In genomic region chr12:27851311-27851710, GRCh38 we compare ENCODE assay signal across 39 cellular contexts.
"Had no signal": no experiment of that assay in that cellular context is flagged by ENCODE, and none has a peak within 500 bp of the region (broad histone marks: within the 10 kb centered on the region; RNA-seq: fewer than 3 reads in every experiment).

No MANE protein-coding gene starts in this region.

- H3K27ac Mint-ChIP-seq: activated naive CD4-positive, alpha-beta T cell treated with anti-CD3 and anti-CD28 coated beads for 36 hours; activated naive CD4-positive, alpha-beta T cell treated with anti-CD3 and anti-CD28 coated beads, Interleukin-2, amount 10 ng/mL, durations not matched to agents 7 days and 5 days; activated naive CD4-positive, alpha-beta T cell treated with anti-CD3 and anti-CD28 coated beads, Interleukin-2, amount 50 U/mL, for 24 hours; activated naive CD4-positive, alpha-beta T cell treated with anti-CD3 and anti-CD28 coated beads, Interleukin-2, amount 50 U/mL, for 72 hours; activated naive CD8-positive, alpha-beta T cell; activated naive CD8-positive, alpha-beta T cell treated with anti-CD3 and anti-CD28 coated beads for 36 hours; activated naive CD8-positive, alpha-beta T cell treated with anti-CD3 and anti-CD28 coated beads, Interleukin-2, amount 10 ng/mL, durations not matched to agents 7 days and 5 days; activated naive CD8-positive, alpha-beta T cell treated with anti-CD3 and anti-CD28 coated beads, Interleukin-2, amount 50 U/mL, for 24 hours; activated T-cell treated with anti-CD3 and anti-CD28 coated beads, Interleukin-2, amount 50 U/mL, for 24 hours; activated T-cell treated with anti-CD3 and anti-CD28 coated beads, Interleukin-2, amount 50 U/mL, for 72 hours; activated T-helper 1 cell treated with anti-CD3 and anti-CD28 coated beads, Interleukin-12 subunit alpha, Interleukin-12 subunit beta, Interleukin-2, Interleukin-4 antibody, amounts not matched to agents 30 ng/mL and 10 ng/mL and 1 ng/mL, durations not matched to agents 14 hours and 24 hours and 36 hours; activated T-helper 17 cell treated with anti-CD3 and anti-CD28 coated beads, Interleukin-2, amount 50 U/mL, for 72 hours; activated T-helper 2 cell treated with anti-CD3 and anti-CD28 coated beads, Interferon-gamma antibody, Interleukin-2, Interleukin-4, amounts not matched to agents 10 μg/mL and 5 μg/mL and 100 μg/mL, durations not matched to agents 14 hours and 24 hours and 36 hours; brain had no signal

- H3K4me3 ChIP-seq: adrenal gland, ascending aorta, body of pancreas, breast epithelium, cardiac muscle cell had no signal

- H3K36me3 ChIP-seq: adrenal gland, ascending aorta, brain microvascular endothelial cell, breast epithelium, cardiac muscle cell had no signal

- FAIRE-seq: astrocyte, bronchial epithelial cell had no signal

- H3K36me3 Mint-ChIP-seq: activated naive CD4-positive, alpha-beta T cell treated with anti-CD3 and anti-CD28 coated beads, Interleukin-2, amount 10 ng/mL, durations not matched to agents 7 days and 5 days; brain had no signal

- H3K27me3 ChIP-seq: adrenal gland, ascending aorta, body of pancreas, brain microvascular endothelial cell, breast epithelium, cardiac muscle cell had no signal

- H3K9me3 Mint-ChIP-seq: activated T-helper 17 cell treated with anti-CD3 and anti-CD28 coated beads, Interleukin-2, amount 50 U/mL, for 72 hours had no signal

- H3K27ac ChIP-seq: adrenal gland, ascending aorta, body of pancreas, brain microvascular endothelial cell, breast epithelium, cardiac muscle cell had no signal

- DNase-seq: activated effector memory CD4-positive, alpha-beta T cell treated with anti-CD3 and anti-CD28 coated beads, Interleukin-2, amount 50 U/mL, for 16 hours; activated effector memory CD4-positive, alpha-beta T cell treated with Interleukin-2 at 50 U/mL for 16 hours; activated gamma-delta T cell; activated gamma-delta T cell treated with Interleukin-2 at 50 U/mL for 16 hours; activated naive CD4-positive, alpha-beta T cell; activated naive CD4-positive, alpha-beta T cell treated with anti-CD3 and anti-CD28 coated beads for 36 hours; activated naive CD4-positive, alpha-beta T cell treated with anti-CD3 and anti-CD28 coated beads, Interleukin-2, amount 10 ng/mL, durations not matched to agents 7 days and 5 days; activated naive CD4-positive, alpha-beta T cell treated with anti-CD3 and anti-CD28 coated beads, Interleukin-2, amount 50 U/mL, for 16 hours; activated naive CD4-positive, alpha-beta T cell treated with Interleukin-2 at 50 U/mL for 16 hours; activated naive CD8-positive, alpha-beta T cell treated with anti-CD3 and anti-CD28 coated beads for 36 hours; activated naive CD8-positive, alpha-beta T cell treated with anti-CD3 and anti-CD28 coated beads, Interleukin-2, amount 10 ng/mL, durations not matched to agents 7 days and 5 days; activated naive CD8-positive, alpha-beta T cell treated with anti-CD3 and anti-CD28 coated beads, Interleukin-2, amount 50 U/mL, for 24 hours; activated T-cell treated with anti-CD3 and anti-CD28 coated beads, Interleukin-2, amount 50 U/mL, for 24 hours; activated T-cell treated with anti-CD3 and anti-CD28 coated beads, Interleukin-2, amount 50 U/mL, for 4 hours; activated T-cell treated with anti-CD3 and anti-CD28 coated beads, Interleukin-2, amount 50 U/mL, for 48 hours; activated T-cell treated with anti-CD3 and anti-CD28 coated beads, Interleukin-2, amount 50 U/mL, for 72 hours; adrenal gland; amniotic stem cell; amygdala; anterior cingulate cortex; aorta; body of pancreas; brain microvascular endothelial cell; caudate nucleus; central memory CD4-positive, alpha-beta T cell; cerebellar nuclear complex had no signal

- H3K4me1 ChIP-seq: adrenal gland, ascending aorta, body of pancreas, breast epithelium had no signal

- H3K4me1 Mint-ChIP-seq: activated naive CD4-positive, alpha-beta T cell treated with anti-CD3 and anti-CD28 coated beads, Interleukin-2, amount 10 ng/mL, durations not matched to agents 7 days and 5 days; activated naive CD4-positive, alpha-beta T cell treated with anti-CD3 and anti-CD28 coated beads, Interleukin-2, amount 50 U/mL, for 24 hours; activated naive CD8-positive, alpha-beta T cell treated with anti-CD3 and anti-CD28 coated beads for 36 hours; activated naive CD8-positive, alpha-beta T cell treated with anti-CD3 and anti-CD28 coated beads, Interleukin-2, amount 10 ng/mL, durations not matched to agents 7 days and 5 days; activated naive CD8-positive, alpha-beta T cell treated with anti-CD3 and anti-CD28 coated beads, Interleukin-2, amount 50 U/mL, for 24 hours; activated T-helper 17 cell treated with anti-CD3 and anti-CD28 coated beads, Interleukin-2, amount 50 U/mL, for 72 hours; brain; central memory CD8-positive, alpha-beta T cell had no signal

- H3K27me3 Mint-ChIP-seq: activated naive CD4-positive, alpha-beta T cell treated with anti-CD3 and anti-CD28 coated beads, Interleukin-2, amount 50 U/mL, for 24 hours had no signal

- ATAC-seq: activated naive CD4-positive, alpha-beta T cell treated with anti-CD3 and anti-CD28 coated beads, Interleukin-2, amount 50 U/mL, for 72 hours; activated naive CD8-positive, alpha-beta T cell treated with anti-CD3 and anti-CD28 coated beads, Interleukin-2, amount 50 U/mL, for 24 hours; activated T-cell treated with anti-CD3 and anti-CD28 coated beads, Interleukin-2, amount 50 U/mL, for 4 hours; activated T-cell treated with anti-CD3 and anti-CD28 coated beads, Interleukin-2, amount 50 U/mL, for 72 hours; activated T-helper 17 cell treated with anti-CD3 and anti-CD28 coated beads, Interleukin-2, amount 50 U/mL, for 72 hours; body of pancreas had no signal

- H3K4me3 Mint-ChIP-seq: activated naive CD4-positive, alpha-beta T cell treated with anti-CD3 and anti-CD28 coated beads for 36 hours; activated naive CD4-positive, alpha-beta T cell treated with anti-CD3 and anti-CD28 coated beads, Interleukin-2, amount 10 ng/mL, durations not matched to agents 7 days and 5 days; activated naive CD4-positive, alpha-beta T cell treated with anti-CD3 and anti-CD28 coated beads, Interleukin-2, amount 50 U/mL, for 24 hours; activated naive CD8-positive, alpha-beta T cell; activated naive CD8-positive, alpha-beta T cell treated with anti-CD3 and anti-CD28 coated beads for 36 hours; activated naive CD8-positive, alpha-beta T cell treated with anti-CD3 and anti-CD28 coated beads, Interleukin-2, amount 10 ng/mL, durations not matched to agents 7 days and 5 days; activated naive CD8-positive, alpha-beta T cell treated with anti-CD3 and anti-CD28 coated beads, Interleukin-2, amount 50 U/mL, for 24 hours; activated T-cell treated with anti-CD3 and anti-CD28 coated beads, Interleukin-2, amount 50 U/mL, for 24 hours; activated T-cell treated with anti-CD3 and anti-CD28 coated beads, Interleukin-2, amount 50 U/mL, for 4 hours; activated T-cell treated with anti-CD3 and anti-CD28 coated beads, Interleukin-2, amount 50 U/mL, for 72 hours; activated T-helper 1 cell treated with anti-CD3 and anti-CD28 coated beads, Interleukin-12 subunit alpha, Interleukin-12 subunit beta, Interleukin-2, Interleukin-4 antibody, amounts not matched to agents 30 ng/mL and 10 ng/mL and 1 ng/mL, durations not matched to agents 14 hours and 24 hours and 36 hours; activated T-helper 17 cell treated with anti-CD3 and anti-CD28 coated beads, Interleukin-2, amount 50 U/mL, for 72 hours; brain; central memory CD8-positive, alpha-beta T cell had no signal

- H3K9me3 ChIP-seq: adrenal gland, ascending aorta, body of pancreas, breast epithelium had no signal
